In genomic region chr2:96863575-96864342, GRCh38 we compare ENCODE assay signal across 21 cellular contexts.
"Had no signal": no experiment of that assay in that cellular context is flagged by ENCODE, and none has a peak within 500 bp of the region (broad histone marks: within the 10 kb centered on the region; RNA-seq: fewer than 3 reads in every experiment).

No MANE protein-coding gene starts in this region.

- H3K27me3 ChIP-seq: body of pancreas, testis had no signal

- H3K27me3 Mint-ChIP-seq: activated CD4-positive, alpha-beta memory T cell treated with anti-CD3 and anti-CD28 coated beads, Interleukin-2, amount 10 ng/mL, durations not matched to agents 7 days and 5 days; activated naive CD4-positive, alpha-beta T cell treated with anti-CD3 and anti-CD28 coated beads, Interleukin-2, amount 50 U/mL, for 24 hours; stimulated activated naive CD8-positive, alpha-beta T cell treated with anti-CD3 and anti-CD28 coated beads, Interleukin-15, Interleukin-2, amounts not matched to agents 100 ng/mL and 50 ng/mL, for 24 hours had no signal

- DNase-seq: activated CD4-positive, alpha-beta memory T cell treated with anti-CD3 and anti-CD28 coated beads, Interleukin-2, amount 10 ng/mL, durations not matched to agents 7 days and 5 days; activated effector memory CD4-positive, alpha-beta T cell treated with anti-CD3 and anti-CD28 coated beads, Interleukin-2, amount 50 U/mL, for 16 hours; activated T-cell treated with anti-CD3 and anti-CD28 coated beads, Interleukin-2, amount 50 U/mL, for 4 hours; amniotic stem cell; central memory CD4-positive, alpha-beta T cell; effector CD4-positive, alpha-beta T cell; left colon; retina; testis had no signal

- H3K27ac ChIP-seq: body of pancreas, neutrophil, testis, VCaP had no signal

- FAIRE-seq: frontal cortex had no signal

- H3K36me3 ChIP-seq: neutrophil had no signal

- H3K9me3 ChIP-seq: body of pancreas, heart left ventricle, neutrophil, testis had no signal

- H3K9me3 Mint-ChIP-seq: activated CD4-positive, alpha-beta memory T cell treated with anti-CD3 and anti-CD28 coated beads, Interleukin-2, amount 10 ng/mL, durations not matched to agents 7 days and 5 days; activated naive CD4-positive, alpha-beta T cell treated with anti-CD3 and anti-CD28 coated beads, Interleukin-2, amount 50 U/mL, for 24 hours; activated T-cell treated with anti-CD3 and anti-CD28 coated beads, Interleukin-2, amount 50 U/mL, for 4 hours; mesothelial cell of epicardium; stimulated activated naive CD8-positive, alpha-beta T cell treated with anti-CD3 and anti-CD28 coated beads, Interleukin-15, Interleukin-2, amounts not matched to agents 100 ng/mL and 50 ng/mL, for 24 hours had no signal

- ATAC-seq: activated T-cell treated with anti-CD3 and anti-CD28 coated beads, Interleukin-2, amount 50 U/mL, for 4 hours; body of pancreas; left colon; SK-N-SH treated with all-trans-retinoic acid at 6 μM for 48 hours had no signal

- H3K27ac Mint-ChIP-seq: activated CD4-positive, alpha-beta memory T cell treated with anti-CD3 and anti-CD28 coated beads, Interleukin-2, amount 10 ng/mL, durations not matched to agents 7 days and 5 days; activated naive CD4-positive, alpha-beta T cell treated with anti-CD3 and anti-CD28 coated beads, Interleukin-2, amount 50 U/mL, for 24 hours; mesothelial cell of epicardium; stimulated activated naive CD8-positive, alpha-beta T cell treated with anti-CD3 and anti-CD28 coated beads, Interleukin-15, Interleukin-2, amounts not matched to agents 100 ng/mL and 50 ng/mL, for 24 hours had no signal

- H3K4me3 ChIP-seq: body of pancreas, coronary artery, heart left ventricle, lung, smooth muscle cell, testis had no signal

- H3K4me2 ChIP-seq: smooth muscle cell had no signal

- H3K4me3 Mint-ChIP-seq: activated CD4-positive, alpha-beta memory T cell treated with anti-CD3 and anti-CD28 coated beads, Interleukin-2, amount 10 ng/mL, durations not matched to agents 7 days and 5 days; activated naive CD4-positive, alpha-beta T cell treated with anti-CD3 and anti-CD28 coated beads, Interleukin-2, amount 50 U/mL, for 24 hours; activated T-cell treated with anti-CD3 and anti-CD28 coated beads, Interleukin-2, amount 50 U/mL, for 4 hours; mesothelial cell of epicardium; stimulated activated naive CD8-positive, alpha-beta T cell treated with anti-CD3 and anti-CD28 coated beads, Interleukin-15, Interleukin-2, amounts not matched to agents 100 ng/mL and 50 ng/mL, for 24 hours had no signal
